8 cellular contexts compared by ENCODE assay signal in genomic region chr12:131711551-131712205, GRCh38. TPM values are rescaled to one million over a fixed set of nuclear protein-coding genes. Genes with fewer than 3 reads are reported as not detected.
A peak's percentile ranks its signal among the peaks of the same experiment; 100 is the strongest.
DNase-seq lines count a peak whose midpoint lies in the region; ATAC-seq and TF ChIP-seq lines count a peak whose summit lies in the region.

No MANE protein-coding gene starts in this region.

- peak overlapping the region; percentile 89 for H3K4me3 Mint-ChIP-seq in activated naive CD4-positive, alpha-beta T cell treated with anti-CD3 and anti-CD28 coated beads for 36 hours

- 1 to 2% methylated on average over 13 to 32 of the region's 37 CpGs for WGBS in thyroid gland, 2 donors

- peak in 1 of 2 donors; percentile 28 for ATAC-seq in activated naive CD4-positive, alpha-beta T cell treated with anti-CD3 and anti-CD28 coated beads, Interleukin-2, amount 50 U/mL, for 72 hours
- ATAC-seq in HG02970 (IDR thresholded peaks at IDR 0.05; ENCODE audit: low FRiP score, unreplicated experiment): no peak

- H3K4me1 ChIP-seq in thyroid gland: peaks cover 16 to 18% of the 10 kb centered on the region in 2 donors

- in situ Hi-C loops in GM13976 (cut with MboI; ENCODE audit: low sequenced_read_pairs, unreplicated experiment): no loop called here

- H3K27ac Mint-ChIP-seq in activated naive CD4-positive, alpha-beta T cell treated with anti-CD3 and anti-CD28 coated beads for 36 hours: peak overlapping the region; percentile 96
- H3K27ac Mint-ChIP-seq in activated naive CD4-positive, alpha-beta T cell treated with anti-CD3 and anti-CD28 coated beads, Interleukin-2, amount 50 U/mL, for 72 hours: peak overlapping the region; percentile 99

- peak; percentile 15 for DNase-seq in activated naive CD4-positive, alpha-beta T cell treated with anti-CD3 and anti-CD28 coated beads for 36 hours
- no peak for DNase-seq in activated naive CD4-positive, alpha-beta T cell treated with anti-CD3 and anti-CD28 coated beads, Interleukin-2, amount 50 U/mL, for 16 hours
- DNase-seq in activated naive CD4-positive, alpha-beta T cell treated with anti-CD3 and anti-CD28 coated beads, Interleukin-2, amount 50 U/mL, for 72 hours (ENCODE audit: low spot score in 2 of 2): no peak
- peak; percentile 2 for DNase-seq in kidney tubule cell (ENCODE audit: low spot score)
- DNase-seq in thyroid gland: no peak
- no peak for DNase-seq in GM13976 (ENCODE audit: low spot score)
- no peak for DNase-seq in anterior cingulate cortex (lab: John Stamatoyannopoulos, UW)

- no peaks in the 10 kb centered on the region for H3K9me3 Mint-ChIP-seq in activated naive CD4-positive, alpha-beta T cell treated with anti-CD3 and anti-CD28 coated beads for 36 hours
- peaks cover 6 to 13% of the 10 kb centered on the region in 2 donors for H3K9me3 Mint-ChIP-seq in activated naive CD4-positive, alpha-beta T cell treated with anti-CD3 and anti-CD28 coated beads, Interleukin-2, amount 50 U/mL, for 72 hours

- TF ChIP-seq CTCF in thyroid gland (IDR thresholded peaks at IDR 0.05) (no peak), GM13976 (IDR thresholded peaks at IDR 0.05; ENCODE audit: borderline replicate concordance, control extremely low read depth, extremely low read depth, insufficient read depth, missing control alignments) (no peak)

- TF ChIP-seq POLR2A in thyroid gland (IDR thresholded peaks at IDR 0.05): no peak

- H3K27ac ChIP-seq in thyroid gland: peak overlapping the region in 1 of 3 donors; percentile 95

- H3K4me3 ChIP-seq in thyroid gland (replicated peaks in 1 of 3): peak overlapping the region; percentile 90 to 99 (median 94)

- CTCF ChIA-PET in activated naive CD4-positive, alpha-beta T cell treated with anti-CD3 and anti-CD28 coated beads for 36 hours (lab: Charles Lee): interaction anchor here (0.6 kb wide), 1 partner anchor 127 kb away, joined by 3 read pairs; no protein-coding TSS in a partner anchor

- intact Hi-C loops in activated naive CD4-positive, alpha-beta T cell treated with anti-CD3 and anti-CD28 coated beads for 36 hours (cut with micrococcal nuclease): loop anchor here (1.0 to 5.0 kb wide), 3 partner anchors 103 to 236 kb away; partner anchors contain the start of genes EP400 and PUS1
- intact Hi-C loops in thyroid gland (cut with DNase I): no loop called here

- peaks cover 28 to 29% of the 10 kb centered on the region in 2 donors for H3K36me3 ChIP-seq in thyroid gland

- peaks cover 23% of the 10 kb centered on the region for H3K36me3 Mint-ChIP-seq in activated naive CD4-positive, alpha-beta T cell treated with anti-CD3 and anti-CD28 coated beads for 36 hours (ENCODE audit: low read depth)
- peaks cover 32 to 39% of the 10 kb centered on the region in 2 donors for H3K36me3 Mint-ChIP-seq in activated naive CD4-positive, alpha-beta T cell treated with anti-CD3 and anti-CD28 coated beads, Interleukin-2, amount 50 U/mL, for 72 hours

- no peaks in the 10 kb centered on the region for H3K27me3 ChIP-seq in thyroid gland

- H3K27me3 Mint-ChIP-seq in activated naive CD4-positive, alpha-beta T cell treated with anti-CD3 and anti-CD28 coated beads for 36 hours (ENCODE audit: low read depth): no peaks in the 10 kb centered on the region

- peaks cover 23% of the 10 kb centered on the region for H3K4me1 Mint-ChIP-seq in activated naive CD4-positive, alpha-beta T cell treated with anti-CD3 and anti-CD28 coated beads for 36 hours (ENCODE audit: low read depth)

- H3K9me3 ChIP-seq in thyroid gland: no peaks in the 10 kb centered on the region

RNA-seq across cellular contexts. Expression of gene SFSWAP, which starts 0.8 kb away (rescaled TPM):
- total RNA-seq in activated naive CD4-positive, alpha-beta T cell treated with anti-CD3 and anti-CD28 coated beads for 36 hours: 10 to 100 TPM; 51.3 TPM
- total RNA-seq in activated naive CD4-positive, alpha-beta T cell treated with anti-CD3 and anti-CD28 coated beads, Interleukin-2, amount 50 U/mL, for 72 hours: 10 to 100 TPM; 54.9 to 64.0 TPM
- total RNA-seq in thyroid gland: 10 to 100 TPM; 36.4 to 50.8 (median 42.6) TPM

Comparison
In these comparisons a context has a peak if more than half of its experiments do, and no peak if none do; other contexts are left out.
1. DNase-seq: peak in activated naive CD4-positive, alpha-beta T cell treated with anti-CD3 and anti-CD28 coated beads for 36 hours (single experiment) and kidney tubule cell (single experiment); none in activated naive CD4-positive, alpha-beta T cell treated with anti-CD3 and anti-CD28 coated beads, Interleukin-2, amount 50 U/mL, for 16 hours (single experiment), activated naive CD4-positive, alpha-beta T cell treated with anti-CD3 and anti-CD28 coated beads, Interleukin-2, amount 50 U/mL, for 72 hours (0 of 2), thyroid gland (0 of 2), GM13976 (single experiment) and anterior cingulate cortex (0 of 58).